Comparison of ENCODE assay signal across 8 cellular contexts in the genomic region with DNA sequence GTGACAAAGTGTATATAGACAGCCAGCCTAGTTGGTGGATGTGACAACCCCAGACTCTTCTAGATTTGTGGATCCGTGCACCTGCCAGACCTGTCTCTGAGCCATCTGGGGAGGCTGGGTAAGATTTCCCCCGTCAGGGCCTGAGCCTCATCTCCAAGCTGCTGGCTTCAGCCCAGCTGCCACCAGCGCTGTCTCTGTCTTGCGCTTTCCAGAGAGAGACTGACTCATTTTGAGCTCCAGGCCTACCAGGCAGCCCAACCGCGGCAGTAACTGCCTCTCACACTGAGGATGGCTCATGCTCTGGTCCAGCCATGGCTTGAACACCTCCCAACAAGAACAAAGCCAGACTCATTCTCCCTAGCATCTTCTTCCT. TPM values are rescaled to one million over a fixed set of nuclear protein-coding genes. Genes with fewer than 3 reads are reported as not detected.
DNase-seq lines count a peak whose midpoint lies in the region; ATAC-seq and TF ChIP-seq lines count a peak whose summit lies in the region.

No MANE protein-coding gene starts in this region.

- no peaks in the 10 kb centered on the region for H3K27me3 ChIP-seq in H7 (ENCODE audit: control insufficient read depth, insufficient read depth, low read length)

- H3K9me3 Mint-ChIP-seq in stimulated activated memory B cell treated with anti-CD40 and anti-IgM and Interleukin-4, amounts not matched to agents 10 μg/mL and 1 μg/mL and 100 μg/mL, for 72 hours = no peaks in the 10 kb centered on the region

- peaks cover 33% of the 10 kb centered on the region for H3K36me3 ChIP-seq in H7 (replicated peaks; ENCODE audit: control insufficient read depth, insufficient read depth, low read length)

- H3K27me3 Mint-ChIP-seq in stimulated activated memory B cell treated with anti-CD40 and anti-IgM and Interleukin-4, amounts not matched to agents 10 μg/mL and 1 μg/mL and 100 μg/mL, for 72 hours = no peaks in the 10 kb centered on the region

- H3K36me3 Mint-ChIP-seq in stimulated activated memory B cell treated with anti-CD40 and anti-IgM and Interleukin-4, amounts not matched to agents 10 μg/mL and 1 μg/mL and 100 μg/mL, for 72 hours = peaks cover 59% of the 10 kb centered on the region

- peak overlapping the region; percentile 86 for H3K27ac Mint-ChIP-seq in stimulated activated memory B cell treated with anti-CD40 and anti-IgM and Interleukin-4, amounts not matched to agents 10 μg/mL and 1 μg/mL and 100 μg/mL, for 72 hours

- H3K4me3 Mint-ChIP-seq in stimulated activated memory B cell treated with anti-CD40 and anti-IgM and Interleukin-4, amounts not matched to agents 10 μg/mL and 1 μg/mL and 100 μg/mL, for 72 hours = peak overlapping the region; percentile 87

- peak; percentile 73 for DNase-seq in GM13977 (ENCODE audit: low spot score)
- DNase-seq in activated CD4-positive, alpha-beta T cell treated with anti-CD3 and anti-CD28 coated beads, Interleukin-2, amount 50 U/mL, for 1 hour = peak; percentile 42
- DNase-seq in foreskin fibroblast = peak; percentile 54 to 75
- no peak for DNase-seq in H7
- no peak for DNase-seq in 8988T
- DNase-seq in DMS79 treated with DMSO at 0.1 percent for 48 hours (lab: John Stamatoyannopoulos, UW) = no peak

- in situ Hi-C loops in GM13977 (cut with MboI; ENCODE audit: low pct_unique_long_range_greater_than_20kb, low sequenced_read_pairs, unreplicated experiment) = loop anchor here (10.0 kb wide), 1 partner anchor 162 kb away; no protein-coding TSS in a partner anchor

- no peak overlapping the region for H3K4me3 ChIP-seq in foreskin fibroblast (ENCODE audit: low read depth in 1 of 2, low read length in 2 of 2)
- no peak overlapping the region for H3K4me3 ChIP-seq in H7 (ENCODE audit: insufficient read depth, low read depth, low read length)

- peaks cover 57% of the 10 kb centered on the region for H3K4me1 Mint-ChIP-seq in stimulated activated memory B cell treated with anti-CD40 and anti-IgM and Interleukin-4, amounts not matched to agents 10 μg/mL and 1 μg/mL and 100 μg/mL, for 72 hours

- peak; percentile 40 for ATAC-seq in HG03103 (IDR thresholded peaks at IDR 0.05; ENCODE audit: low read depth, unreplicated experiment)
- ATAC-seq in stimulated activated memory B cell treated with anti-CD40 and anti-IgM and Interleukin-4, amounts not matched to agents 10 μg/mL and 1 μg/mL and 100 μg/mL, for 72 hours = peak; percentile 32

- TF ChIP-seq CTCF in GM13977 (IDR thresholded peaks at IDR 0.05; ENCODE audit: extremely low read depth, insufficient read depth, missing control alignments) (no peak), foreskin fibroblast (IDR thresholded peaks at IDR 0.05; ENCODE audit: low read depth, low read length) (no peak)

RNA-seq across cellular contexts. Expression of a gene that starts 26.4 kb away (rescaled TPM):
- total RNA-seq in H7 (2014; rRNA removed; shearing (Covaris generic)) = 17.3 and 19.2 TPM in 2 replicates

RNA-seq across cellular contexts. Expression of a gene that starts 26.6 kb away (rescaled TPM):
- 0.48 and 1.9 TPM in 2 replicates for total RNA-seq in H7 (2014; rRNA removed; shearing (Covaris generic))

Comparison
In these comparisons a context has a peak if more than half of its experiments do, and no peak if none do; other contexts are left out.
1. DNase-seq: peak in GM13977 (single experiment), activated CD4-positive, alpha-beta T cell treated with anti-CD3 and anti-CD28 coated beads, Interleukin-2, amount 50 U/mL, for 1 hour (single experiment) and foreskin fibroblast (2 of 2); none in H7 (single experiment), 8988T (single experiment) and DMS79 treated with DMSO at 0.1 percent for 48 hours (single experiment).